8 cellular contexts compared by ENCODE assay signal in the genomic region with DNA sequence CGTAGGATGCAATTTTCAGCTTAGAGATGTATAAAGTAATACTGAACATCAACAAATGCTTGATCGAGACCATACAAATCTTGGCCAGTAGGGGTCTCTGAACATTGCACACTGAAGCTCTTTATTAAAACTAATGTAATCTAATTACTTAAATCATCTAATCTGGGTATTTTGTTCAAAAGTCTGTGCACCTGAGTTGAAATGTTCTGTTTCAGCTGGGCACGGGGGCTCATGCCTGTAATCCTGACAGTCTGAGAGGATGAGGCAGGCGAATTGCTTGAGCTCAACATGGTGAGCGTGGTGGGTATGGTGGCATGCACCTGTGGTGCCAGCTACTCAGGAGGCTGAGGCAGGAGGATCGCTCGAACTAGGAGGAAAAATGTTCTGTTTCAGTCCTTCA. TPM values are rescaled to one million over a fixed set of nuclear protein-coding genes. Genes with fewer than 3 reads are reported as not detected.
DNase-seq lines count a peak whose midpoint lies in the region; TF ChIP-seq lines count a peak whose summit lies in the region.

No MANE protein-coding gene starts in this region.

- TF ChIP-seq CTCF in GM06990 (IDR thresholded peaks at IDR 0.05; ENCODE audit: insufficient read depth, low read length, poor library complexity, severe bottlenecking) = peak; percentile 68
- TF ChIP-seq CTCF in OCI-LY3 (IDR thresholded peaks at IDR 0.05; ENCODE audit: low read depth, low read length) = peak; percentile 65
- TF ChIP-seq CTCF in astrocyte of the spinal cord (IDR thresholded peaks at IDR 0.05; ENCODE audit: low read depth, low read length) = peak; percentile 74
- peak; percentile 57 to 59 for TF ChIP-seq CTCF in tibial artery (IDR thresholded peaks at IDR 0.05)
- TF ChIP-seq CTCF in ovary (IDR thresholded peaks at IDR 0.05) = no peak

- no peaks in the 10 kb centered on the region for H4K20me1 ChIP-seq in OCI-LY3 (ENCODE audit: insufficient read depth, low read length)

- H3K4me3 ChIP-seq in GM06990 (replicated peaks; ENCODE audit: low read depth, low read length) = no peak overlapping the region
- no peak overlapping the region for H3K4me3 ChIP-seq in OCI-LY3 (ENCODE audit: low read length)
- no peak overlapping the region for H3K4me3 ChIP-seq in astrocyte of the spinal cord (ENCODE audit: low read depth, low read length)
- H3K4me3 ChIP-seq in tibial artery = no peak overlapping the region
- H3K4me3 ChIP-seq in ovary = no peak overlapping the region

- H3K27me3 ChIP-seq in GM06990 (replicated peaks; ENCODE audit: control insufficient read depth, insufficient read depth, low read length) = no peaks in the 10 kb centered on the region
- H3K27me3 ChIP-seq in OCI-LY3 (ENCODE audit: low read depth, low read length) = peaks cover 15% of the 10 kb centered on the region
- no peaks in the 10 kb centered on the region for H3K27me3 ChIP-seq in tibial artery
- H3K27me3 ChIP-seq in ovary = no peaks in the 10 kb centered on the region

- no peak overlapping the region for H2AFZ ChIP-seq in OCI-LY3 (ENCODE audit: low read depth, low read length)

- 62 to 74% (median 65%) methylated on average over 7 of the region's 7 CpGs for WGBS in ovary, 3 donors

- intact Hi-C loops in tibial artery (cut with DNase I; ENCODE audit: low total_unique reads) = no loop called here
- intact Hi-C loops in ovary (cut with DNase I) = no loop called here

- in situ Hi-C loops in astrocyte of the spinal cord (cut with HindIII; ENCODE audit: low sequenced_read_pairs) = no loop called here

- H3K9me3 ChIP-seq in OCI-LY3 (ENCODE audit: insufficient read depth, low read length) (no peaks in the 10 kb centered on the region), tibial artery (no peaks in the 10 kb centered on the region), ovary (no peaks in the 10 kb centered on the region)

- no peaks in the 10 kb centered on the region for H3K79me2 ChIP-seq in OCI-LY3 (ENCODE audit: low read length)

- H3K4me2 ChIP-seq in OCI-LY3 (ENCODE audit: low read length) = no peak overlapping the region

- H3K4me1 ChIP-seq in OCI-LY3 (ENCODE audit: low read length) (no peaks in the 10 kb centered on the region), tibial artery (no peaks in the 10 kb centered on the region), ovary (ENCODE audit: insufficient read depth) (no peaks in the 10 kb centered on the region)

- H3K36me3 ChIP-seq in GM06990 (ENCODE audit: control insufficient read depth, insufficient read depth, low read length) (no peaks in the 10 kb centered on the region), OCI-LY3 (replicated peaks; ENCODE audit: low read depth, low read length) (no peaks in the 10 kb centered on the region), tibial artery (no peaks in the 10 kb centered on the region), ovary (no peaks in the 10 kb centered on the region)

- H3K27ac ChIP-seq in OCI-LY3 (ENCODE audit: low read length) (no peak overlapping the region), tibial artery (no peak overlapping the region), ovary (no peak overlapping the region)

- no peak for TF ChIP-seq EP300 in ovary (IDR thresholded peaks at IDR 0.05)

- DNase-seq in A172 (ENCODE audit: low spot score) = peak; percentile 48
- no peak for DNase-seq in GM06990 (ENCODE audit: extremely low read depth, insufficient read length)
- peak; percentile 53 for DNase-seq in astrocyte of the spinal cord (ENCODE audit: low read depth, low spot score)
- peak; percentile 34 for DNase-seq in left kidney (ENCODE audit: low read depth, low spot score)
- DNase-seq in tibial artery = peak in 1 of 2 donors; percentile 22
- DNase-seq in 8988T = no peak
- DNase-seq in ovary = no peak

- no peak overlapping the region for H3K9ac ChIP-seq in OCI-LY3 (ENCODE audit: low read length)

- TF ChIP-seq POLR2A in ovary (IDR thresholded peaks at IDR 0.05) = no peak

RNA-seq across cellular contexts. Expression of a gene that starts 41.0 kb away (rescaled TPM):
- total RNA-seq in A172 (2014; rRNA removed; shearing (Covaris generic)) = 1.4 and 2.5 TPM in 2 replicates
- total RNA-seq in ovary = under 1 TPM in 4 of 7 donors, not detected in 3; 0.10 to 0.50 (median 0.19) TPM
- polyA plus RNA-seq in ovary = 1 to 10 TPM in 1 of 2 donors, under 1 TPM in 1; 0.47 to 1.5 TPM

Comparison
In these comparisons a context has a peak if more than half of its experiments do, and no peak if none do; other contexts are left out.
1. DNase-seq: peak in A172 (single experiment), astrocyte of the spinal cord (single experiment) and left kidney (single experiment); none in GM06990 (single experiment), 8988T (single experiment) and ovary (0 of 5).
2. CTCF ChIP-seq: peak in GM06990 (single experiment), OCI-LY3 (single experiment), astrocyte of the spinal cord (single experiment) and tibial artery (2 of 2); none in ovary (0 of 3).